ENCODE assay signal across 8 cellular contexts in the genomic region with DNA sequence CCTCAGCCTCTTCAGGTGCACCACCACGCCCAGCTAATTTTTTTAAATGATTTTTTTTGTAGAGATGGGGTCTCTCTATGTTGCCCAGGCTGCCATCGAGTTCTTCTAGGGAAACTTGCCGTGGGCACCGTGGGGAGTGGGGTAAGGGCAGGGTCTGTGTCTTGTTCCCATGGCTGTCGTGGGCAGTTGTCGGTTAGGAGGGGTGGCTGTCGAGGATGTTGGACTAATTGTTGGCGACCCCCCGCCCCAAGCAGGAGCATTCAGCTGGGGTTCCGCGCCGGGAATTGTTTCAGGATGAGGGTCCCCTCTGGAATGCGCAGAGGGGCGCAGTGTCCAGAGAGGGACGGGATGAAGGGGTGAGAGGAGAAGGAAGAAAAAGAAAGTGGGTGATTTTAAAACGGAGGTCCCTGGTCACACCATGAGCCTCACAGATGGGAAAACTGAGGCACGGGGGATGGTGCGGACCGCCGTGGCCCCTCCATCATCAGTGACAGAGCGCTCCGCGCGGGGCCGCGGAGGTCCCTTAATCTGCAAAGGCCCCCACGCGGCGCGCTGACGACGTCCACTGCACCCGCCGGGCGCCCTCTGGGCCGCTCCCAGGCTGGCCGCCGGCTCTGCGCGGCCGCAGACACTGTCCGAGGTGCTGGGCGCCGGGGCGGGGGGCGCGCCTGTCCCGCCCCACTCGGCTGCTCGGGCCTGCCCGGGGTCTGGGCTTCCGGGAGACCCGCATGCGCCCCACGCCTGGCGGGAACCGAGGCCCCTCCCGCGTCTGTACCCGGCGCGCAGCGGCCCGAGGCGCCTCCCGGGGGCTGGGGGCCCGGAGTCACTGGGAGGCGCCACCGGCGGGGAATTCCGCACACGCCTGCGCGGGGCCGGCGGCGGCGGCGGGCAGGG. TPM values are rescaled to one million over a fixed set of nuclear protein-coding genes. Genes with fewer than 3 reads are reported as not detected.
DNase-seq lines count a peak whose midpoint lies in the region; ATAC-seq and TF ChIP-seq lines count a peak whose summit lies in the region.

No MANE protein-coding gene starts in this region.

- ATAC-seq in GM19397 (IDR thresholded peaks at IDR 0.05; ENCODE audit: unreplicated experiment) (peak; percentile 37), left lobe of liver (peak; percentile 70), GM21381 (IDR thresholded peaks at IDR 0.05; ENCODE audit: unreplicated experiment) (no peak)

- H3K4me1 ChIP-seq in BLaER1 treated with 17β-estradiol and CSF1 and Interleukin-3, amounts not matched to agents 10 nM and 100 nM, result peaks cover 68 to 83% (median 74%) of the 10 kb centered on the region in 10 experiments
- peaks cover 15% of the 10 kb centered on the region for H3K4me1 ChIP-seq in colonic mucosa

- no peaks in the 10 kb centered on the region for H3K27me3 ChIP-seq in BLaER1 treated with 17β-estradiol and CSF1 and Interleukin-3, amounts not matched to agents 10 nM and 100 nM
- H3K27me3 ChIP-seq in colonic mucosa, result no peaks in the 10 kb centered on the region

- H3K9ac ChIP-seq in BLaER1 treated with 17β-estradiol and CSF1 and Interleukin-3, amounts not matched to agents 10 nM and 100 nM, result peak overlapping the region; percentile 84 to 89 (median 88)
- H3K9ac ChIP-seq in colonic mucosa (ENCODE audit: low read depth in 2 of 2, low read length in 2 of 2), result peak overlapping the region; percentile 82 to 91

- peak overlapping the region; percentile 90 to 99 (median 95) for H3K4me2 ChIP-seq in BLaER1 treated with 17β-estradiol and CSF1 and Interleukin-3, amounts not matched to agents 10 nM and 100 nM

- peaks cover 0 to 3% (median 0%) of the 10 kb centered on the region in 11 experiments; a peak in 1 of 22 replicates for H3K36me3 ChIP-seq in BLaER1 treated with 17β-estradiol and CSF1 and Interleukin-3, amounts not matched to agents 10 nM and 100 nM
- H3K36me3 ChIP-seq in colonic mucosa, result no peaks in the 10 kb centered on the region

- no peaks in the 10 kb centered on the region for H3K9me3 ChIP-seq in BLaER1 treated with 17β-estradiol and CSF1 and Interleukin-3, amounts not matched to agents 10 nM and 100 nM (replicated peaks in 1 of 11)
- H3K9me3 ChIP-seq in colonic mucosa, result no peaks in the 10 kb centered on the region

- H3K4me3 ChIP-seq in BLaER1 treated with 17β-estradiol and CSF1 and Interleukin-3, amounts not matched to agents 10 nM and 100 nM, result peak overlapping the region; percentile 55 to 74 (median 66)
- peak overlapping the region; percentile 56 for H3K4me3 ChIP-seq in colonic mucosa

- TF ChIP-seq CTCF in colonic mucosa (IDR thresholded peaks at IDR 0.05), result no peak

- peak overlapping the region; percentile 87 to 94 (median 90) for H3K27ac ChIP-seq in BLaER1 treated with 17β-estradiol and CSF1 and Interleukin-3, amounts not matched to agents 10 nM and 100 nM
- peak overlapping the region; percentile 94 for H3K27ac ChIP-seq in colonic mucosa

- intact Hi-C loops in colonic mucosa (cut with DNase I), result loop anchor here (10.0 kb wide), 1 partner anchor 115 kb away; a partner anchor contains a TSS

- DNase-seq in NAMALWA (ENCODE audit: low spot score), result peak; percentile 75
- peak; percentile 57 to 67 for DNase-seq in activated CD4-positive, alpha-beta T cell treated with anti-CD3 and anti-CD28 coated beads for 24 hours (ENCODE audit: low read depth in 2 of 2)
- peak; percentile 62 for DNase-seq in colonic mucosa
- DNase-seq in left lobe of liver (ENCODE audit: low spot score), result peak; percentile 77
- DNase-seq in stimulated activated CD4-positive, alpha-beta T cell treated with anti-CD3 and anti-CD28 coated beads, Interleukin-2, amount 100 ng/mL, for 48 hours, result peak; percentile 61 to 73

- peaks cover 0 to 29% (median 8%) of the 10 kb centered on the region in 11 experiments; a peak in 14 of 22 replicates for H4K20me1 ChIP-seq in BLaER1 treated with 17β-estradiol and CSF1 and Interleukin-3, amounts not matched to agents 10 nM and 100 nM

RNA-seq across cellular contexts. Expression of a gene that starts 0.8 kb away (rescaled TPM):
- 100 to 1,000 TPM in 1 of 2 donors, 10 to 100 TPM in 1; 80.8 to 101 TPM for total RNA-seq in colonic mucosa
- total RNA-seq in left lobe of liver, result 59.8 TPM

RNA-seq across cellular contexts. Expression of a gene that starts 39.7 kb away (rescaled TPM):
- 1 to 10 TPM; 8.0 to 9.3 TPM for total RNA-seq in colonic mucosa
- total RNA-seq in left lobe of liver, result 6.7 TPM

RNA-seq across cellular contexts. Expression of a gene that starts 39.8 kb away (rescaled TPM):
- 10 to 100 TPM; 40.3 to 43.1 TPM for total RNA-seq in colonic mucosa
- total RNA-seq in left lobe of liver, result 25.6 TPM
